Comparison of ENCODE assay signal across 1 cellular context in genomic region chr15:76905013-76905839, GRCh38.
TF ChIP-seq lines count a peak whose summit lies in the region.

SCAPER (minus strand) TSS chr15:76905340; CDS start chr15:76883817, 21,523 bp downstream.

TF ChIP-seq in K562, 482 proteins besides CTCF, POLR2A, EP300 and RAD21 (continued from another document and continues in another):
- TF ChIP-seq MGA (IDR thresholded peaks at IDR 0.05) (peak; percentile 99), SIN3B (IDR thresholded peaks at IDR 0.05; ENCODE audit: low read depth) (0 out of 2 replicates have a peak, but pooled peaks have one; percentile 11), ZNF668 (CRISPR knock-in tag; IDR thresholded peaks at IDR 0.05) (no peak), RBFOX2 (IDR thresholded peaks at IDR 0.05; ENCODE audit: low read depth, low read length) (peak; percentile 72), TSHZ1 (CRISPR knock-in tag; IDR thresholded peaks at IDR 0.05) (no peak), POLR2B (IDR thresholded peaks at IDR 0.05; ENCODE audit: low read depth, partially characterized antibody) (peak; percentile 40), C11orf30 (IDR thresholded peaks at IDR 0.05; ENCODE audit: low read depth) (no peak), MAX (CRISPR knock-in tag; IDR thresholded peaks at IDR 0.05) (peak; percentile 92), SMARCE1 (IDR thresholded peaks at IDR 0.05) (no peak), MXI1 (IDR thresholded peaks at IDR 0.05; ENCODE audit: low read depth, low read length) (no peak), XRCC4 (IDR thresholded peaks at IDR 0.05; ENCODE audit: extremely low read depth, insufficient read depth, insufficient read length) (no peak), DIDO1 (tag; IDR thresholded peaks at IDR 0.05; ENCODE audit: low read depth) (no peak), PYGO2 (tag; IDR thresholded peaks at IDR 0.05) (no peak), ZBTB7A (IDR thresholded peaks at IDR 0.05; ENCODE audit: borderline replicate concordance, control insufficient read depth, low read depth, low read length) (peak; percentile 82), RBM15 (IDR thresholded peaks at IDR 0.05; ENCODE audit: insufficient read depth, low read length) (no peak), HNRNPLL (IDR thresholded peaks at IDR 0.05; ENCODE audit: low read depth, low read length, poor library complexity, severe bottlenecking) (no peak), MYNN (IDR thresholded peaks at IDR 0.05) (no peak), MYNN (CRISPR knock-in tag; IDR thresholded peaks at IDR 0.05) (no peak), ZBTB5 (IDR thresholded peaks at IDR 0.05) (no peak), MEF2D (tag; conservative IDR thresholded peaks at IDR 0.05; ENCODE audit: low read depth) (no peak), E2F8 (IDR thresholded peaks at IDR 0.05; ENCODE audit: low read depth, partially characterized antibody) (no peak), JUN (IDR thresholded peaks at IDR 0.05; ENCODE audit: borderline replicate concordance, low read depth, low read length) (no peak), JUN (CRISPR knock-in tag; IDR thresholded peaks at IDR 0.05; ENCODE audit: borderline replicate concordance) (no peak), BCOR (IDR thresholded peaks at IDR 0.05) (peak; percentile 62; the same call in 1 of the 2 replicates), PHF21A (IDR thresholded peaks at IDR 0.05; ENCODE audit: borderline replicate concordance, low read depth) (peak; percentile 90), CREB1 (IDR thresholded peaks at IDR 0.05) (peak; percentile 15; the same call in 1 of the 2 replicates), CREB1 (CRISPR knock-in tag; IDR thresholded peaks at IDR 0.05) (peak; percentile 16; the same call in 1 of the 2 replicates), MAFF (IDR thresholded peaks at IDR 0.05; ENCODE audit: low read length) (no peak), ZNF121 (CRISPR knock-in tag; conservative IDR thresholded peaks at IDR 0.05) (no peak)
